In the genomic region with DNA sequence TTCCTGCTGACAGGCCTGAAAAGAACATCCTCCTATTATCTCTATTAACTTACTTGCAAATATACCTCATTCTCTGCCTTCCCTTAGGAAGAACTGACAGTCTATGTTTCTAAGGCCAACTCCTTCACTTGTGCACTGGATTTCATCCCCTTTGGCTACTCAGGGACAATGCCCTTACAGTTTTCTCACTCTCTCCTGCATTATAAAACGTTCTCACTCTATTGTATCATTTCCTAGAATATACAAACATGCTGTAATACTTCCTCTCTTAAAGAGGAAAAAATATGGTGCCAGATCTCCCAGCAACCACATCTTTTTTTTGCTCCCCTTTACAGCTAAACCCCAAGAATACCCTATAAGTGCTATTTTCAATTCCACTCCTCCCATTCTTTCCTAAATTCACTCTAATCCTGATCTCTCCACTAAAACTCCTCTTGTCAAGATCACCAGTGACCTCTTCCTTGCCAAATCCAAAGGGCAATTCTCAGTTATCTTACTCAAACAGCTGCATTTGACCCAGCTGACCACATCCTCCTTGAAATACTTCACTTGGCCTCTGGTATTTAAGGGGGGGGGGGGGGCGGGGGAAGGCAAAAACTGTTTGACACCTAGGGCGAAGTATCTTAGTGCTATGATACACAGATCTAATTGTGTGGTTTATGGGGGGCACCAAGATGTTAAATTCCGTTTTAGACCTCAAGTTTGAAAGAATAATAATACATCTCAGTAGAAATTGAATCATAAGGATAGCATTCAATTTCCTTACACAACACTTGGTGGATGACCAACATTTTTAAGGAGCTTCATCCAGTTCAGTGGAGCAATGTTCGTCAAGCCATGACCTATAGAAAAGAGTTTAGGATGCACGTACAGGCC, we compare ENCODE assay signal across 8 cellular contexts. TPM values are rescaled to one million over a fixed set of nuclear protein-coding genes. Genes with fewer than 3 reads are reported as not detected.
DNase-seq lines count a peak whose midpoint lies in the region; ATAC-seq and TF ChIP-seq lines count a peak whose summit lies in the region.

No MANE protein-coding gene starts in this region.

- H3K9me3 ChIP-seq in heart right ventricle, result no peaks in the 10 kb centered on the region
- H3K9me3 ChIP-seq in SJCRH30 (replicated peaks), result no peaks in the 10 kb centered on the region

- ATAC-seq in heart right ventricle (no peak), left cardiac atrium (no peak), HG03108 (IDR thresholded peaks at IDR 0.05; ENCODE audit: unreplicated experiment) (no peak), GM18858 (IDR thresholded peaks at IDR 0.05; ENCODE audit: unreplicated experiment) (no peak)

- H3K4me3 ChIP-seq in heart right ventricle, result peak overlapping the region; percentile 64 to 77 (median 72)
- peak overlapping the region; percentile 88 for H3K4me3 ChIP-seq in SJCRH30
- H3K4me3 ChIP-seq in skin epidermis, result peak overlapping the region; percentile 44 to 83 (median 74)

- 27 to 39% methylated on average over 6 of the region's 6 CpGs for WGBS in heart right ventricle, 2 donors

- H3K27me3 ChIP-seq in heart right ventricle, result no peaks in the 10 kb centered on the region
- H3K27me3 ChIP-seq in SJCRH30, result no peaks in the 10 kb centered on the region

- TF ChIP-seq CTCF in heart right ventricle (IDR thresholded peaks at IDR 0.05), result no peak

- DNase-seq in heart right ventricle, result no peak
- no peak for DNase-seq in left cardiac atrium
- DNase-seq in SJCRH30, result peak; percentile 70 to 88
- DNase-seq in fibroblast of peridontal ligament (ENCODE audit: extremely low read depth), result peak; percentile 67
- DNase-seq in cerebellar nuclear complex (lab: John Stamatoyannopoulos, UW), result no peak

- H3K4me1 ChIP-seq in heart right ventricle (peaks cover 0 to 69% (median 56%) of the 10 kb centered on the region in 9 donors), SJCRH30 (peaks cover 13% of the 10 kb centered on the region; the same call in 1 of the 2 replicates)

- H3K27ac ChIP-seq in heart right ventricle (peak overlapping the region in 9 of 10 donors; percentile 51 to 97 (median 94)), SJCRH30 (peak overlapping the region; percentile 81), skin epidermis (peak overlapping the region in 14 of 21 experiments; percentile 1 to 99 (median 90))

- intact Hi-C loops in heart right ventricle (cut with DNase I) (loop anchor here in 2 of 10 donors (10.0 kb wide), 2 partner anchors 212 to 578 kb away; partner anchors contain the start of genes PARM1 (in 1 of the 2) and USO1 (in 1 of the 2)), left cardiac atrium (cut with DNase I) (no loop called here)

- peaks cover 0 to 34% (median 6%) of the 10 kb centered on the region in 9 donors for H3K36me3 ChIP-seq in heart right ventricle
- H3K36me3 ChIP-seq in SJCRH30, result peaks cover 29% of the 10 kb centered on the region

RNA-seq across cellular contexts. Expression of gene RCHY1, which starts 1.6 kb away (rescaled TPM):
- total RNA-seq in heart right ventricle, result 10 to 100 TPM; 37.4 to 62.0 (median 50.3) TPM
- 10 to 100 TPM; 15.5 to 16.3 TPM for polyA plus RNA-seq in heart right ventricle
- total RNA-seq in left cardiac atrium, result 10 to 100 TPM; 52.3 to 57.3 TPM
- total RNA-seq in SJCRH30 (2014; rRNA removed; shearing (Covaris generic)), result 69.7 and 71.5 TPM in 2 replicates

RNA-seq across cellular contexts. Expression of gene THAP6, which starts 1.7 kb away (rescaled TPM):
- 10 to 100 TPM; 13.0 to 21.7 (median 18.3) TPM for total RNA-seq in heart right ventricle
- polyA plus RNA-seq in heart right ventricle, result 1 to 10 TPM; 4.0 to 5.0 TPM
- total RNA-seq in left cardiac atrium, result 10 to 100 TPM; 16.2 to 20.3 TPM
- 20.3 and 22.1 TPM in 2 replicates for total RNA-seq in SJCRH30 (2014; rRNA removed; shearing (Covaris generic))

RNA-seq across cellular contexts. Expression of gene ODAPH, which starts 43.3 kb away (rescaled TPM):
- total RNA-seq in heart right ventricle (not detected), left cardiac atrium (not detected)
- under 1 TPM; 0.06 to 0.37 TPM for polyA plus RNA-seq in heart right ventricle
- 0.08 TPM in 1 of 2 replicates, not detected in the other for total RNA-seq in SJCRH30 (2014; rRNA removed; shearing (Covaris generic))

Comparison
In these comparisons a context has a peak if more than half of its experiments do, and no peak if none do; other contexts are left out.
1. DNase-seq: peak in SJCRH30 (2 of 2) and fibroblast of peridontal ligament (single experiment); none in heart right ventricle (0 of 2), left cardiac atrium (single experiment) and cerebellar nuclear complex (0 of 2).
2. Peak in every context shown above with its lines, with median percentiles within 50 percentile points of each other: H3K27ac ChIP-seq and H3K4me3 ChIP-seq.